In the genomic region with DNA sequence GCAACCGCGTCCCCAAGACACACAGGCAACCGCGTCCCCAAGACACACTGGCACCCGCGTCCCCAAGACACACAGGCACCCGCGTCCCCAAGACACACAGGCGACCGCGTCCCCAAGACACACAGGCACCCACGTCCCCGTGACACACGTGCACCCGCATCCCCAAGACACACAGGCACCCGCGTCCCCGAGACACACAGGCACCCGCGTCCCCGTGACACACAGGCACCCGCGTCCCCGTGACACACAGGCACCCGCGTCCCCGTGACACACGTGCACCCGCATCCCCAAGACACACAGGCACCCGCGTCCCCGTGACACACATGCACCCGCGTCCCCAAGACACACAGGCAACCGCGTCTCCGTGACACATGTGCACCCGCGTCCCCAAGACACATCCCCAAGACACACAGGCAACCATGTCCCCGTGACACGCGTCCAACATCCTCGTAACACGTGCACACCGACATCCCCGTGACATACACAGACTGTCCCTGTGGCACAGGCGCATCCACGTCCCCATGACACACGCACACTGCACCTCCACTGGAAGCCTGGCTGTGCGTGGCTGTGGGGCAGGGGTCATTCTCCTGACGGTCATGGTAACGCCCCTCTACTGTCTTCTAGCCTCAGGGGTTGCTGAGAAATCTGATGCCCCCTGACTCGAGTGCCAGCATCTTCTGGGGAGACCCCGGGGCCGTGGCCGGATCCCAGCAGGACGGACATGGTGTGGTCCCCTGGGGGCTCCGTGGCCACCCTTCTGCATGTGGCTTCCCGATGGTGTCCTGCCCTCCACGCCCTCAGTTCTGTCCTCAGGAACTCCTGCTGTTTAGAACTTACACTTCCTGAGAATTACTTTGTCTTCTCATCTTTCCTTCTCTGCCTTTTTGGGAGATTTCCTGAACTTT, we compare ENCODE assay signal across 1 cellular context.
TF ChIP-seq lines count a peak whose summit lies in the region.

No MANE protein-coding gene starts in this region.

TF ChIP-seq in IMR-90, 13 proteins besides CTCF, POLR2A, EP300 and RAD21:
- TF ChIP-seq, protein P1, sequence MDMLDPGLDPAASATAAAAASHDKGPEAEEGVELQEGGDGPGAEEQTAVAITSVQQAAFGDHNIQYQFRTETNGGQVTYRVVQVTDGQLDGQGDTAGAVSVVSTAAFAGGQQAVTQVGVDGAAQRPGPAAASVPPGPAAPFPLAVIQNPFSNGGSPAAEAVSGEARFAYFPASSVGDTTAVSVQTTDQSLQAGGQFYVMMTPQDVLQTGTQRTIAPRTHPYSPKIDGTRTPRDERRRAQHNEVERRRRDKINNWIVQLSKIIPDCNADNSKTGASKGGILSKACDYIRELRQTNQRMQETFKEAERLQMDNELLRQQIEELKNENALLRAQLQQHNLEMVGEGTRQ (IDR thresholded peaks at IDR 0.05; ENCODE audit: low read depth, low read length), result no peak
- TF ChIP-seq, protein P2, sequence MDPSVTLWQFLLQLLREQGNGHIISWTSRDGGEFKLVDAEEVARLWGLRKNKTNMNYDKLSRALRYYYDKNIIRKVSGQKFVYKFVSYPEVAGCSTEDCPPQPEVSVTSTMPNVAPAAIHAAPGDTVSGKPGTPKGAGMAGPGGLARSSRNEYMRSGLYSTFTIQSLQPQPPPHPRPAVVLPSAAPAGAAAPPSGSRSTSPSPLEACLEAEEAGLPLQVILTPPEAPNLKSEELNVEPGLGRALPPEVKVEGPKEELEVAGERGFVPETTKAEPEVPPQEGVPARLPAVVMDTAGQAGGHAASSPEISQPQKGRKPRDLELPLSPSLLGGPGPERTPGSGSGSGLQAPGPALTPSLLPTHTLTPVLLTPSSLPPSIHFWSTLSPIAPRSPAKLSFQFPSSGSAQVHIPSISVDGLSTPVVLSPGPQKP (IDR thresholded peaks at IDR 0.05; ENCODE audit: borderline replicate concordance, low read depth, low read length), result no peak
- TF ChIP-seq MAFK (IDR thresholded peaks at IDR 0.05; ENCODE audit: low read depth, low read length), result no peak
- no peak for TF ChIP-seq RCOR1 (IDR thresholded peaks at IDR 0.05; ENCODE audit: insufficient replicate concordance, low read length)
- no peak for TF ChIP-seq CEBPB (IDR thresholded peaks at IDR 0.05; ENCODE audit: low read depth, low read length)
TF ChIP-seq in IMR-90: peak in this region for 0.
